12 cellular contexts compared by ENCODE assay signal in the genomic region with DNA sequence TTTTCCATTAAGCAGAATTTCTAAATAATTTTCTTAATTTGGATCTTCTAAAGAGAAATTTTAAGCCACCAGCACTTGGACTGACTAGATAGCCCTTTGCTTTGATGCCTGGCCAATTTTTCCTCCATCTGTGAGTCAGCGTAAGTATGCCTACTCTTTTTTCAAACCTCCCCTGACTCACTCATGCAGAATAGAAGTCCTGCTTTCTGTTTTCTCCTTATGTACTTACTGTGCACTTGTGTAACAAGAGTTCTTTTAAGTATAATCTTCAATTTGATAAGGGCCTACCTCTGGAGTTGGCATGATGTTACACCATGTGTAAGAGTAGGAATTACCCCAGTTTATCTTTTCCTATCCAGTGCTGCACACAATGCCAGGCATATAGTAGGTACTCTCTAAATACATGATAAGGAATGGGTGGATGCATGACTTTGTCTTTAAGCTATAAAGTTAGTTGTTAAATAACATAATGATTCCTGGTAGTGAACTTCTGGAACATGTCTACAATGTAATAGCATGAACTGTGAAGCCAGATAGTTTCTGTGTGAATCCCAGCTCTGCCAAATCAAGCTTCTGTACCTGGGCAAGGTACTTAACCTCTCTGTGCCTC.
DNase-seq lines count a peak whose midpoint lies in the region; ATAC-seq, FAIRE-seq and TF ChIP-seq lines count a peak whose summit lies in the region.
"Had no signal": no experiment of that assay in that cellular context is flagged by ENCODE, and none has a peak within 500 bp of the region (broad histone marks: within the 10 kb centered on the region; RNA-seq: fewer than 3 reads in every experiment).

No MANE protein-coding gene starts in this region.

- H2AFZ ChIP-seq in endothelial cell of umbilical vein (ENCODE audit: low read depth, low read length), result no peak overlapping the region

- H3K27ac Mint-ChIP-seq in naive thymus-derived CD4-positive, alpha-beta T cell, result no peak overlapping the region
- H3K27ac Mint-ChIP-seq: memory B cell had no signal

- H3K9ac ChIP-seq in endothelial cell of umbilical vein (replicated peaks; ENCODE audit: extremely low read depth, insufficient read depth, low read length), result peak overlapping the region; percentile 52

- CTCF ChIA-PET in AG04449 (lab: Yijun Ruan, JAX), result no interaction called here
- CTCF ChIA-PET in endothelial cell of umbilical vein (lab: Charles Lee), result interaction anchor here (0.6 to 1.2 kb wide), 4 partner anchors 10 to 489 kb away, joined by 3 to 5 read pairs (median 4); no protein-coding TSS in a partner anchor
- CTCF ChIA-PET in naive thymus-derived CD4-positive, alpha-beta T cell (lab: Charles Lee), result no interaction called here

- peak overlapping the region; percentile 98 for H3K4me2 ChIP-seq in endothelial cell of umbilical vein (ENCODE audit: insufficient read depth, low read length)

- H3K27ac ChIP-seq in endothelial cell of umbilical vein (ENCODE audit: insufficient read depth, low read depth, low read length), result peak overlapping the region; percentile 58
- H3K27ac ChIP-seq in naive thymus-derived CD4-positive, alpha-beta T cell (ENCODE audit: low read depth, low read length), result no peak overlapping the region

- H3K9me3 Mint-ChIP-seq in naive thymus-derived CD4-positive, alpha-beta T cell, result peaks cover 0 to 8% (median 3%) of the 10 kb centered on the region in 11 donors

- FAIRE-seq in endothelial cell of umbilical vein (lab: Jason Lieb, UNC), result peak; percentile 80

- no TSS peak for BruUV-seq in endothelial cell of umbilical vein (replicated peaks; lab: Mats Ljungman, UMichigan)

- no peaks in the 10 kb centered on the region for H4K20me1 ChIP-seq in endothelial cell of umbilical vein (replicated peaks; ENCODE audit: control insufficient read depth, extremely low read depth, insufficient read depth, low read length)

- H3K36me3 Mint-ChIP-seq in naive thymus-derived CD4-positive, alpha-beta T cell, result peaks cover 0 to 4% (median 0%) of the 10 kb centered on the region in 5 donors
- H3K36me3 Mint-ChIP-seq: memory B cell had no signal

- H3K4me1 ChIP-seq in endothelial cell of umbilical vein (ENCODE audit: control insufficient read depth, extremely low read depth, insufficient read depth, low read length), result peaks cover 11% of the 10 kb centered on the region
- H3K4me1 ChIP-seq in naive thymus-derived CD4-positive, alpha-beta T cell (ENCODE audit: control insufficient read depth in 2 of 2, insufficient read depth in 2 of 2, low read length in 2 of 2), result no peaks in the 10 kb centered on the region

- dilution Hi-C loops in endothelial cell of umbilical vein (cut with MboI; ENCODE audit: extremely low pct_ligation_motif_present, low sequenced_read_pairs), result no loop called here

- DNase-seq in AG04449 (ENCODE audit: low read depth, low spot score), result peak; percentile 4
- peak; percentile 73 for DNase-seq in MG63
- DNase-seq in endothelial cell of umbilical vein (ENCODE audit: low read depth, low spot score), result peak; percentile 86
- no peak for DNase-seq in naive thymus-derived CD4-positive, alpha-beta T cell
- DNase-seq in cerebellar nuclear complex (lab: John Stamatoyannopoulos, UW), result no peak
- DNase-seq in hippocampal formation (lab: John Stamatoyannopoulos, UW), result no peak
- DNase-seq in NCI-H2107 treated with DMSO at 0.1 percent for 48 hours (lab: John Stamatoyannopoulos, UW; ENCODE audit: unreplicated experiment), result no peak
- DNase-seq: DND-41, NCI-H748 treated with DMSO at 0.1 percent for 48 hours had no signal

- no peaks in the 10 kb centered on the region for H3K27me3 Mint-ChIP-seq in naive thymus-derived CD4-positive, alpha-beta T cell
- H3K27me3 Mint-ChIP-seq: memory B cell had no signal

- POLR2A ChIA-PET in AG04449 (lab: Yijun Ruan, JAX), result no interaction called here
- POLR2A ChIA-PET in endothelial cell of umbilical vein (lab: Charles Lee), result no interaction called here
- POLR2A ChIA-PET in naive thymus-derived CD4-positive, alpha-beta T cell (lab: Charles Lee), result no interaction called here

- ATAC-seq in naive thymus-derived CD4-positive, alpha-beta T cell, result peak; percentile 47
- ATAC-seq in HG02870 (IDR thresholded peaks at IDR 0.05; ENCODE audit: unreplicated experiment), result no peak

- no peaks in the 10 kb centered on the region for H3K9me1 ChIP-seq in endothelial cell of umbilical vein (replicated peaks; ENCODE audit: control insufficient read depth, extremely low read depth, insufficient read depth, low read length)

- no peak overlapping the region for H3K4me3 ChIP-seq in AG04449 (ENCODE audit: low read depth, low read length)
- no peak overlapping the region for H3K4me3 ChIP-seq in MG63
- peak overlapping the region; percentile 24 to 89 (median 82) for H3K4me3 ChIP-seq in endothelial cell of umbilical vein (replicated peaks in 1 of 3; ENCODE audit: insufficient read depth in 1 of 3, low read depth in 1 of 3, low read length in 3 of 3)
- H3K4me3 ChIP-seq in naive thymus-derived CD4-positive, alpha-beta T cell (ENCODE audit: low read length), result no peak overlapping the region

- TF ChIP-seq POLR2A in endothelial cell of umbilical vein (IDR thresholded peaks at IDR 0.05; ENCODE audit: low read depth, low read length), result no peak

- H3K4me3 Mint-ChIP-seq in naive thymus-derived CD4-positive, alpha-beta T cell, result no peak overlapping the region
- H3K4me3 Mint-ChIP-seq: memory B cell had no signal

- no peaks in the 10 kb centered on the region for H3K27me3 ChIP-seq in MG63
- H3K27me3 ChIP-seq in endothelial cell of umbilical vein (ENCODE audit: control insufficient read depth in 2 of 2, insufficient read depth in 2 of 2, low read length in 2 of 2), result no peaks in the 10 kb centered on the region
- no peaks in the 10 kb centered on the region for H3K27me3 ChIP-seq in naive thymus-derived CD4-positive, alpha-beta T cell (ENCODE audit: control insufficient read depth in 2 of 2, insufficient read depth in 2 of 2, low read length in 2 of 2)
- H3K27me3 ChIP-seq: tibial nerve had no signal

- TF ChIP-seq CTCF in AG04449 (IDR thresholded peaks at IDR 0.05; ENCODE audit: insufficient read depth, low read length, missing control alignments) (no peak), endothelial cell of umbilical vein (IDR thresholded peaks at IDR 0.05; ENCODE audit: extremely low read depth in 1 of 2, insufficient read depth in 1 of 2, low read depth in 1 of 2, low read length in 2 of 2) (no peak)

- H3K36me3 ChIP-seq in MG63, result no peaks in the 10 kb centered on the region
- H3K36me3 ChIP-seq in endothelial cell of umbilical vein (ENCODE audit: control insufficient read depth in 2 of 2, extremely low read depth in 1 of 2, insufficient read depth in 2 of 2, low read length in 2 of 2), result no peaks in the 10 kb centered on the region
- no peaks in the 10 kb centered on the region for H3K36me3 ChIP-seq in naive thymus-derived CD4-positive, alpha-beta T cell (ENCODE audit: control insufficient read depth in 2 of 3, insufficient read depth in 3 of 3, low read length in 3 of 3)
- H3K36me3 ChIP-seq: tibial nerve had no signal

- intact Hi-C loops in endothelial cell of umbilical vein (cut with micrococcal nuclease), result loop anchor here (5.0 kb wide), 1 partner anchor 329 kb away; a partner anchor contains a TSS
- intact Hi-C loops in naive thymus-derived CD4-positive, alpha-beta T cell (cut with micrococcal nuclease), result no loop called here

- H3K9me3 ChIP-seq in MG63 (no peaks in the 10 kb centered on the region), endothelial cell of umbilical vein (replicated peaks; ENCODE audit: control insufficient read depth, insufficient read depth, low read length) (no peaks in the 10 kb centered on the region)
- H3K9me3 ChIP-seq in naive thymus-derived CD4-positive, alpha-beta T cell (ENCODE audit: control insufficient read depth in 2 of 3, low read length in 3 of 3), result no peaks in the 10 kb centered on the region
- H3K9me3 ChIP-seq: tibial nerve had no signal

- H3K79me2 ChIP-seq in endothelial cell of umbilical vein (ENCODE audit: control insufficient read depth, insufficient read depth, low read length), result no peaks in the 10 kb centered on the region

- peaks cover 0 to 2% (median 0%) of the 10 kb centered on the region in 7 donors for H3K4me1 Mint-ChIP-seq in naive thymus-derived CD4-positive, alpha-beta T cell
- H3K4me1 Mint-ChIP-seq: memory B cell had no signal

TF ChIP-seq in endothelial cell of umbilical vein, 7 proteins besides CTCF, POLR2A, EP300 and RAD21:
- TF ChIP-seq FOS (IDR thresholded peaks at IDR 0.05; ENCODE audit: borderline replicate concordance, insufficient read depth, low read length) (peak; percentile 90), POLR2AphosphoS5 (IDR thresholded peaks at IDR 0.05; ENCODE audit: insufficient read depth, low read depth, low read length) (no peak), EZH2 (IDR thresholded peaks at IDR 0.05; ENCODE audit: borderline replicate concordance, low read depth, low read length, severe bottlenecking) (no peak), MYC (IDR thresholded peaks at IDR 0.05; ENCODE audit: low read depth, low read length) (no peak), JUN (IDR thresholded peaks at IDR 0.05; ENCODE audit: borderline replicate concordance, insufficient read depth, insufficient read length, low read depth) (peak; percentile 20), GATA2 (IDR thresholded peaks at IDR 0.05; ENCODE audit: insufficient read depth, insufficient read length, low read depth, low read length) (peak; percentile 33)

Comparison
In these comparisons a context has a peak if more than half of its experiments do, and no peak if none do; other contexts are left out.
1. DNase-seq: peak in AG04449 (single experiment), MG63 (single experiment) and endothelial cell of umbilical vein (single experiment); none in naive thymus-derived CD4-positive, alpha-beta T cell (0 of 9), cerebellar nuclear complex (0 of 2), hippocampal formation (0 of 2) and NCI-H2107 treated with DMSO at 0.1 percent for 48 hours (single experiment).
2. H3K4me3 ChIP-seq: peak in endothelial cell of umbilical vein (3 of 3); none in AG04449 (single experiment), MG63 (single experiment) and naive thymus-derived CD4-positive, alpha-beta T cell (single experiment).